In genomic region chr10:49044293-49045217, GRCh38 we compare ENCODE assay signal across 1 cellular context.
TF ChIP-seq lines count a peak whose summit lies in the region.

No MANE protein-coding gene starts in this region.

TF ChIP-seq in neural cell, 6 proteins besides CTCF, POLR2A, EP300 and RAD21:
- TF ChIP-seq REST (IDR thresholded peaks at IDR 0.05; ENCODE audit: borderline replicate concordance) (no peak), SMC3 (conservative IDR thresholded peaks at IDR 0.05; ENCODE audit: poor library complexity) (no peak), TAF1 (IDR thresholded peaks at IDR 0.05; ENCODE audit: low read depth) (no peak), MXI1 (conservative IDR thresholded peaks at IDR 0.05; ENCODE audit: poor library complexity, severe bottlenecking) (no peak), POLR2AphosphoS5 (IDR thresholded peaks at IDR 0.05) (no peak), EZH2 (IDR thresholded peaks at IDR 0.05; ENCODE audit: borderline replicate concordance, insufficient read depth, low read length, poor library complexity, severe bottlenecking) (no peak)
TF ChIP-seq in neural cell: peak in this region for 0.
